In genomic region chr4:1962980-1963379, GRCh38 we compare ENCODE assay signal across 31 cellular contexts.
"Had no signal": no experiment of that assay in that cellular context is flagged by ENCODE, and none has a peak within 500 bp of the region (broad histone marks: within the 10 kb centered on the region; RNA-seq: fewer than 3 reads in every experiment).

No MANE protein-coding gene starts in this region.

- H3K9ac ChIP-seq: neural progenitor cell, parathyroid adenoma had no signal

- H3K4me3 ChIP-seq: left lung, lung, neural progenitor cell, right atrium auricular region, skin epidermis, stomach, testis, thyroid gland, transverse colon, upper lobe of left lung, vagina had no signal

- ATAC-seq: left colon; left lung; natural killer cell; sciatic nerve; stimulated activated naive B cell treated with anti-CD40 and anti-IgM and Interleukin-4, amounts not matched to agents 10 μg/mL and 1 μg/mL and 100 μg/mL, for 72 hours; stimulated activated naive CD8-positive, alpha-beta T cell treated with anti-CD3 and anti-CD28 coated beads, Interleukin-15, Interleukin-2, amounts not matched to agents 100 U/mL and 50 U/mL, for 24 hours had no signal

- H3K4me2 ChIP-seq: neural progenitor cell had no signal

- H3K27me3 Mint-ChIP-seq: naive B cell; progenitor cell of endocrine pancreas; stimulated activated naive B cell treated with anti-CD40 and anti-IgM and Interleukin-4, amounts not matched to agents 10 μg/mL and 1 μg/mL and 100 μg/mL, for 72 hours had no signal

- H3K4me1 ChIP-seq: left lung, neural progenitor cell, parathyroid adenoma, stomach, thyroid gland, transverse colon, upper lobe of left lung, vagina had no signal

- H3K27ac Mint-ChIP-seq: immature natural killer cell; mesothelial cell of epicardium; natural killer cell; neural progenitor cell; stimulated activated naive B cell treated with anti-CD40 and anti-IgM and Interleukin-4, amounts not matched to agents 10 μg/mL and 1 μg/mL and 100 μg/mL, for 72 hours had no signal

- H3K27ac ChIP-seq: left lung, neural progenitor cell, neutrophil, parathyroid adenoma, right atrium auricular region, skin epidermis, stomach, testis, thyroid gland, transverse colon, upper lobe of left lung, vagina had no signal

- H3K4me1 Mint-ChIP-seq: mesothelial cell of epicardium; naive B cell; natural killer cell; nephron progenitor cell; stimulated activated naive B cell treated with anti-CD40 and anti-IgM and Interleukin-4, amounts not matched to agents 10 μg/mL and 1 μg/mL and 100 μg/mL, for 72 hours had no signal

- FAIRE-seq: islet of Langerhans, kidney had no signal

- H3K9me3 ChIP-seq: left lung, neutrophil, right atrium auricular region, stomach, testis, thyroid gland, transverse colon, upper lobe of left lung, vagina had no signal

- H3K36me3 Mint-ChIP-seq: natural killer cell had no signal

- H3K27me3 ChIP-seq: left lung, neural progenitor cell, neutrophil, right atrium auricular region, stomach, testis, thyroid gland, transverse colon, upper lobe of left lung, vagina had no signal

- H3K9me3 Mint-ChIP-seq: natural killer cell, neural progenitor cell had no signal

- H3K4me3 Mint-ChIP-seq: immature natural killer cell; mesothelial cell of epicardium; naive B cell; natural killer cell; nephron progenitor cell; neural progenitor cell; stimulated activated naive B cell treated with anti-CD40 and anti-IgM and Interleukin-4, amounts not matched to agents 10 μg/mL and 1 μg/mL and 100 μg/mL, for 72 hours had no signal

- H3K79me2 ChIP-seq: parathyroid adenoma had no signal

- DNase-seq: immature natural killer cell; kidney; left colon; left lung; mesendoderm; naive B cell; natural killer cell; nephron progenitor cell; occipital lobe; stimulated activated CD4-positive, alpha-beta T cell treated with anti-CD3 and anti-CD28 coated beads, Interleukin-12 subunit alpha, Interleukin-12 subunit beta, amount 100 ng/mL, for 4 hours; stimulated activated CD4-positive, alpha-beta T cell treated with anti-CD3 and anti-CD28 coated beads, Interleukin-15, amount 100 ng/mL, for 24 hours; stimulated activated CD4-positive, alpha-beta T cell treated with anti-CD3 and anti-CD28 coated beads, Interleukin-2, amount 100 ng/mL, for 24 hours; stimulated activated CD4-positive, alpha-beta T cell treated with anti-CD3 and anti-CD28 coated beads, Interleukin-4, amount 100 ng/mL, for 1 hour; stimulated activated naive B cell treated with anti-CD40 and anti-IgM and Interleukin-4, amounts not matched to agents 10 μg/mL and 1 μg/mL and 100 μg/mL, for 72 hours; stimulated activated naive CD8-positive, alpha-beta T cell treated with anti-CD3 and anti-CD28 coated beads, Interleukin-15, Interleukin-2, amounts not matched to agents 100 U/mL and 50 U/mL, for 24 hours; stomach; testis; thyroid gland; transverse colon; upper lobe of left lung had no signal

- H2AFZ ChIP-seq: neural progenitor cell, parathyroid adenoma had no signal
